14 cellular contexts compared by ENCODE assay signal in the genomic region with DNA sequence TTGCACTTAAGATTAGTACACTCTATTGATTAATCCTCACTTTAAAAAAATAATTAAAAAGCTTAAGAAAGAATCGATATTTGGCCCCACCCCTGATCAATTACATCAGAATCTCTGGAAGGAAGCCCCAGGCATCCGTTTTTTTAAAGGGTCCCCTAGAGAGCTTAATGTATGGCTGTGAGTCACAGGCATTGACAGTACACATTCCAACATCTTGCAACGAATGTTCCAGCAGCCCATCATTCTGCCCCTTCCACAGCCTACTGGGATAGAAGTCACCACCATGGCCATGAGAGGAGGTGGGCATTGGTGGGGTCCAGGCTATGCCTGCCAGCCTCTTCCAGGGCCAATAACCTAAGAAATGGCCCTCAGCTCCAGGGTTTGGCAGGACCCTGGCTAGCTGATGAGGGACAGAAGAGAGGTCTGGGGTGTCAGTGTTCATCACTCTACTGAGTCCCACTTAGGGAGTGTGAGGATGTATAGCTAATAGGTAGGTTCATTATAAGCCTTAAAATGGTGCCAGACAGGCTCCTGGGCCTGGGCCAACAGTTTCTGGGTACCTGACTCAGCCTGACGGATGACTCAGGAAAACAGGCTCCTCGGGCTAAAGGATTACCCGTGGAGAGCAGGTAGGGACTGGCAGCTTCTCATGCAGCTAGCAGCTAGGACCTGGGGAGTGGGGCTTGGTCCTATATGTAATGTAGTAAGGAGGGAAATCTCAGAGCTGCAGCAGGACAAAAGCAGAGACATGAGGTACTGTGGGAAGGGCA. TPM values are rescaled to one million over a fixed set of nuclear protein-coding genes. Genes with fewer than 3 reads are reported as not detected.
DNase-seq lines count a peak whose midpoint lies in the region; ATAC-seq and TF ChIP-seq lines count a peak whose summit lies in the region.
"Had no signal": no experiment of that assay in that cellular context is flagged by ENCODE, and none has a peak within 500 bp of the region (broad histone marks: within the 10 kb centered on the region; RNA-seq: fewer than 3 reads in every experiment).

No MANE protein-coding gene starts in this region.

- H3K9me3 ChIP-seq in SJCRH30 (replicated peaks) (0 out of 2 replicates have a peak, but pooled peaks cover 5% of the 10 kb centered on the region), mucosa of descending colon (peaks cover 3% of the 10 kb centered on the region)
- H3K9me3 ChIP-seq: upper lobe of right lung had no signal

- DNase-seq in A172 (ENCODE audit: low spot score) = peak; percentile 83
- DNase-seq in HPDE6-E6E7 (ENCODE audit: extremely low spot score) = peak; percentile 96
- peak; percentile 75 to 91 for DNase-seq in foreskin keratinocyte
- no peak for DNase-seq in SJCRH30
- DNase-seq in mucosa of descending colon = no peak
- DNase-seq in left colon = no peak
- DNase-seq: activated CD4-positive, alpha-beta T cell treated with anti-CD3 and anti-CD28 coated beads, Interleukin-2, amount 50 U/mL, for 1 hour; NCI-H345; stimulated activated CD4-positive, alpha-beta T cell treated with anti-CD3 and anti-CD28 coated beads, Interleukin-2, amount 100 ng/mL, for 48 hours; upper lobe of right lung had no signal

- intact Hi-C loops in mucosa of descending colon (cut with DNase I, micrococcal nuclease) (no loop called here), left colon (cut with DNase I, micrococcal nuclease) (no loop called here)

- peak; percentile 2 for TF ChIP-seq CTCF in foreskin keratinocyte (conservative IDR thresholded peaks at IDR 0.05)
- TF ChIP-seq CTCF in mucosa of descending colon (IDR thresholded peaks at IDR 0.05) = no peak

- peak; percentile 69 for ATAC-seq in SK-N-SH treated with all-trans-retinoic acid at 6 μM for 48 hours
- ATAC-seq in foreskin keratinocyte = peak; percentile 96
- ATAC-seq in HG03097 (IDR thresholded peaks at IDR 0.05; ENCODE audit: low FRiP score, unreplicated experiment) = no peak
- no peak for ATAC-seq in mucosa of descending colon
- no peak for ATAC-seq in left colon

- H3K27me3 ChIP-seq in foreskin keratinocyte = peaks cover 8% of the 10 kb centered on the region
- H3K27me3 ChIP-seq in SJCRH30 = no peaks in the 10 kb centered on the region
- H3K27me3 ChIP-seq: adrenal gland, upper lobe of right lung had no signal

- no peaks in the 10 kb centered on the region for H3K36me3 ChIP-seq in SJCRH30
- H3K36me3 ChIP-seq in mucosa of descending colon (ENCODE audit: low read depth) = no peaks in the 10 kb centered on the region
- H3K36me3 ChIP-seq: adrenal gland, upper lobe of right lung had no signal

- H3K27ac ChIP-seq in foreskin keratinocyte (no peak overlapping the region), SJCRH30 (no peak overlapping the region)
- H3K27ac ChIP-seq: adrenal gland, HL-60, upper lobe of right lung had no signal

- H3K4me3 ChIP-seq in SJCRH30 (no peak overlapping the region), mucosa of descending colon (no peak overlapping the region)
- H3K4me3 ChIP-seq: adrenal gland, upper lobe of right lung had no signal

- H3K4me1 ChIP-seq in foreskin keratinocyte (peaks cover 13% of the 10 kb centered on the region), SJCRH30 (no peaks in the 10 kb centered on the region; the same call in 1 of the 2 replicates), mucosa of descending colon (ENCODE audit: low read depth) (no peaks in the 10 kb centered on the region)
- H3K4me1 ChIP-seq: adrenal gland, upper lobe of right lung had no signal

TF ChIP-seq in SK-N-SH treated with all-trans-retinoic acid at 6 μM for 48 hours, 23 proteins besides CTCF, POLR2A, EP300 and RAD21:
- TF ChIP-seq, protein P1, sequence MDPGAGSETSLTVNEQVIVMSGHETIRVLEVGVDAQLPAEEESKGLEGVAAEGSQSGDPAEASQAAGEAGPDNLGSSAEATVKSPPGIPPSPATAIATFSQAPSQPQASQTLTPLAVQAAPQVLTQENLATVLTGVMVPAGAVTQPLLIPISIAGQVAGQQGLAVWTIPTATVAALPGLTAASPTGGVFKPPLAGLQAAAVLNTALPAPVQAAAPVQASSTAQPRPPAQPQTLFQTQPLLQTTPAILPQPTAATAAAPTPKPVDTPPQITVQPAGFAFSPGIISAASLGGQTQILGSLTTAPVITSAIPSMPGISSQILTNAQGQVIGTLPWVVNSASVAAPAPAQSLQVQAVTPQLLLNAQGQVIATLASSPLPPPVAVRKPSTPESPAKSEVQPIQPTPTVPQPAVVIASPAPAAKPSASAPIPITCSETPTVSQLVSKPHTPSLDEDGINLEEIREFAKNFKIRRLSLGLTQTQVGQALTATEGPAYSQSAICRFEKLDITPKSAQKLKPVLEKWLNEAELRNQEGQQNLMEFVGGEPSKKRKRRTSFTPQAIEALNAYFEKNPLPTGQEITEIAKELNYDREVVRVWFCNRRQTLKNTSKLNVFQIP (CRISPR knock-in tag; IDR thresholded peaks at IDR 0.05; ENCODE audit: borderline replicate concordance, low read depth) = no peak
- TF ChIP-seq OSR1 (CRISPR knock-in tag; IDR thresholded peaks at IDR 0.05) (no peak), TOX (CRISPR knock-in tag; IDR thresholded peaks at IDR 0.05; ENCODE audit: borderline replicate concordance) (no peak), ESRRG (CRISPR knock-in tag; IDR thresholded peaks at IDR 0.05) (no peak), CSDC2 (CRISPR knock-in tag; IDR thresholded peaks at IDR 0.05) (no peak), PPARA (CRISPR knock-in tag; IDR thresholded peaks at IDR 0.05; ENCODE audit: borderline replicate concordance) (no peak), RARB (CRISPR knock-in tag; IDR thresholded peaks at IDR 0.05) (no peak)
- TF ChIP-seq, protein P2, sequence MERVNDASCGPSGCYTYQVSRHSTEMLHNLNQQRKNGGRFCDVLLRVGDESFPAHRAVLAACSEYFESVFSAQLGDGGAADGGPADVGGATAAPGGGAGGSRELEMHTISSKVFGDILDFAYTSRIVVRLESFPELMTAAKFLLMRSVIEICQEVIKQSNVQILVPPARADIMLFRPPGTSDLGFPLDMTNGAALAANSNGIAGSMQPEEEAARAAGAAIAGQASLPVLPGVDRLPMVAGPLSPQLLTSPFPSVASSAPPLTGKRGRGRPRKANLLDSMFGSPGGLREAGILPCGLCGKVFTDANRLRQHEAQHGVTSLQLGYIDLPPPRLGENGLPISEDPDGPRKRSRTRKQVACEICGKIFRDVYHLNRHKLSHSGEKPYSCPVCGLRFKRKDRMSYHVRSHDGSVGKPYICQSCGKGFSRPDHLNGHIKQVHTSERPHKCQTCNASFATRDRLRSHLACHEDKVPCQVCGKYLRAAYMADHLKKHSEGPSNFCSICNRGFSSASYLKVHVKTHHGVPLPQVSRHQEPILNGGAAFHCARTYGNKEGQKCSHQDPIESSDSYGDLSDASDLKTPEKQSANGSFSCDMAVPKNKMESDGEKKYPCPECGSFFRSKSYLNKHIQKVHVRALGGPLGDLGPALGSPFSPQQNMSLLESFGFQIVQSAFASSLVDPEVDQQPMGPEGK (CRISPR knock-in tag; IDR thresholded peaks at IDR 0.05; ENCODE audit: borderline replicate concordance) = no peak

RNA-seq across cellular contexts. Expression of a gene that starts 40.4 kb away (rescaled TPM):
- total RNA-seq in A172 (2014; rRNA removed; shearing (Covaris generic)) = 5.8 and 10.0 TPM in 2 replicates
- total RNA-seq in foreskin keratinocyte (0.32 and 1.5 TPM in 2 replicates), mucosa of descending colon (1 to 10 TPM in 1 of 3 donors, under 1 TPM in 2; 0.67 to 4.3 (median 0.69) TPM), left colon (1 to 10 TPM in 1 of 2 donors, under 1 TPM in 1; 0.84 to 3.1 TPM)
- polyA plus RNA-seq in foreskin keratinocyte = 0.18 and 1.0 TPM in 2 replicates
- total RNA-seq in SJCRH30 (2014; rRNA removed; shearing (Covaris generic)) = 3.3 and 4.8 TPM in 2 replicates

Comparison
In these comparisons a context has a peak if more than half of its experiments do, and no peak if none do; other contexts are left out.
1. DNase-seq: peak in A172 (single experiment), HPDE6-E6E7 (single experiment) and foreskin keratinocyte (2 of 2); none in SJCRH30 (0 of 2), mucosa of descending colon (0 of 3) and left colon (0 of 2).
2. ATAC-seq: peak in SK-N-SH treated with all-trans-retinoic acid at 6 μM for 48 hours (single experiment) and foreskin keratinocyte (single experiment); none in HG03097 (single experiment), mucosa of descending colon (single experiment) and left colon (single experiment).